Comparison of ENCODE assay signal across 31 cellular contexts in genomic region chr3:43533009-43533408, GRCh38.
"Had no signal": no experiment of that assay in that cellular context is flagged by ENCODE, and none has a peak within 500 bp of the region (broad histone marks: within the 10 kb centered on the region; RNA-seq: fewer than 3 reads in every experiment).

No MANE protein-coding gene starts in this region.

- H3K9ac ChIP-seq: KMS-11 had no signal

- H3K4me1 ChIP-seq: SJCRH30 had no signal

- H3K27me3 ChIP-seq: SJCRH30 had no signal

- H3K9me3 ChIP-seq: SJCRH30 had no signal

- DNase-seq: Karpas-422, MM.1S, MV-4-11, NCI-H1092, NCI-H1105, NCI-H1417 treated with DMSO at 0.1 percent for 48 hours, NCI-H1436 treated with DMSO at 0.1 percent for 48 hours, NCI-H1694 treated with DMSO at 0.1 percent for 48 hours, NCI-H187 treated with DMSO at 0.1 percent for 48 hours, NCI-H2029, NCI-H2081, NCI-H2171 treated with DMSO at 0.1 percent for 48 hours, NCI-H2227 treated with DMSO at 0.1 percent for 48 hours, NCI-H345, NCI-H446, NCI-H510A treated with DMSO at 0.1 percent for 48 hours, NCI-H526, NCI-H69, NCI-H748 treated with DMSO at 0.1 percent for 48 hours, NCI-H82, PC-9, SHP77, SIG-M5, SJCRH30 had no signal

- ATAC-seq: Panc1, Right ventricle myocardium inferior, SK-N-SH treated with all-trans-retinoic acid at 6 μM for 48 hours had no signal

- H3K4me3 ChIP-seq: PC-9, SJCRH30, SK-N-MC had no signal

- H2AFZ ChIP-seq: PC-9 had no signal

- FAIRE-seq: RCC 7860 had no signal

- H3K27ac ChIP-seq: KMS-11, PC-9, RWPE1, SJCRH30, SK-N-MC had no signal

- H3K36me3 ChIP-seq: SJCRH30 had no signal

- H3K4me2 ChIP-seq: KMS-11, PC-9 had no signal
